In genomic region chr5:171957591-171958251, GRCh38 we compare ENCODE assay signal across 8 cellular contexts. TPM values are rescaled to one million over a fixed set of nuclear protein-coding genes. Genes with fewer than 3 reads are reported as not detected.
DNase-seq lines count a peak whose midpoint lies in the region; ATAC-seq and TF ChIP-seq lines count a peak whose summit lies in the region.

No MANE protein-coding gene starts in this region.

- H3K27me3 ChIP-seq in body of pancreas: no peaks in the 10 kb centered on the region

- TF ChIP-seq CTCF in body of pancreas (IDR thresholded peaks at IDR 0.05): no peak

- intact Hi-C loops in body of pancreas (cut with DNase I): no loop called here

- H3K36me3 ChIP-seq in KOPT-K1 (ENCODE audit: insufficient read depth, low read length) (no peaks in the 10 kb centered on the region), body of pancreas (replicated peaks in 1 of 2; ENCODE audit: insufficient read depth in 1 of 2, low read depth in 2 of 2) (no peaks in the 10 kb centered on the region)

- DNase-seq in body of pancreas: peak; percentile 50 to 69 (median 59)
- DNase-seq in stimulated activated CD4-positive, alpha-beta T cell treated with anti-CD3 and anti-CD28 coated beads, Interleukin-2, amount 100 ng/mL, for 48 hours: peak; percentile 43 to 52
- no peak for DNase-seq in epidermal melanocyte (ENCODE audit: insufficient read length, low spot score)
- DNase-seq in NCI-H1930 (lab: John Stamatoyannopoulos, UW): no peak
- DNase-seq in effector CD8-positive, alpha-beta T cell (lab: John Stamatoyannopoulos, UW): no peak

- peaks cover 85% of the 10 kb centered on the region for H3K4me1 ChIP-seq in body of pancreas

- ATAC-seq in GM19395 (IDR thresholded peaks at IDR 0.05; ENCODE audit: unreplicated experiment): peak; percentile 52
- ATAC-seq in body of pancreas: peak; percentile 41
- ATAC-seq in HG02610 (IDR thresholded peaks at IDR 0.05; ENCODE audit: unreplicated experiment): no peak

- WGBS in body of pancreas, 2 donors: 36 to 45% methylated on average over 9 of the region's 9 CpGs

- H3K27ac ChIP-seq in KOPT-K1 (ENCODE audit: low read depth, low read length, poor library complexity, severe bottlenecking) (peak overlapping the region; percentile 55), body of pancreas (peak overlapping the region; percentile 53 to 75 (median 72))

- H3K9me3 ChIP-seq in KOPT-K1 (ENCODE audit: insufficient read depth, low read length, poor library complexity, severe bottlenecking) (no peaks in the 10 kb centered on the region), body of pancreas (no peaks in the 10 kb centered on the region)

- peak in 1 of 3 donors; percentile 17 for TF ChIP-seq POLR2A in body of pancreas (IDR thresholded peaks at IDR 0.05)

- H3K4me3 ChIP-seq in body of pancreas: no peak overlapping the region

RNA-seq across cellular contexts. Expression of gene FBXW11, which starts 48.7 kb away (rescaled TPM):
- total RNA-seq in body of pancreas: 10 to 100 TPM; 29.0 to 64.6 TPM

Comparison
In these comparisons a context has a peak if more than half of its experiments do, and no peak if none do; other contexts are left out.
1. DNase-seq: peak in body of pancreas (4 of 4) and stimulated activated CD4-positive, alpha-beta T cell treated with anti-CD3 and anti-CD28 coated beads, Interleukin-2, amount 100 ng/mL, for 48 hours (2 of 2); none in epidermal melanocyte (single experiment), NCI-H1930 (0 of 2) and effector CD8-positive, alpha-beta T cell (single experiment).